In genomic region chr15:99252326-99252725, GRCh38 we compare ENCODE assay signal across 9 cellular contexts. TPM values are rescaled to one million over a fixed set of nuclear protein-coding genes. Genes with fewer than 3 reads are reported as not detected.
DNase-seq lines count a peak whose midpoint lies in the region; TF ChIP-seq lines count a peak whose summit lies in the region.
"Had no signal": no experiment of that assay in that cellular context is flagged by ENCODE, and none has a peak within 500 bp of the region (broad histone marks: within the 10 kb centered on the region; RNA-seq: fewer than 3 reads in every experiment).

No MANE protein-coding gene starts in this region.

- H3K4me3 ChIP-seq in WERI-Rb-1 (ENCODE audit: low read depth, low read length) (peak overlapping the region; percentile 92), iPS-20b (ENCODE audit: low read length) (peak overlapping the region; percentile 93), subcutaneous abdominal adipose tissue (ENCODE audit: low read depth in 1 of 5, low read length in 5 of 5) (peak overlapping the region; percentile 74 to 88 (median 88)), MG63 (no peak overlapping the region; the same call in 1 of the 2 replicates)

- no peaks in the 10 kb centered on the region for H3K9me3 ChIP-seq in WERI-Rb-1 (ENCODE audit: severe bottlenecking)
- H3K9me3 ChIP-seq in iPS-20b (ENCODE audit: insufficient read depth, low read depth, low read length), result no peaks in the 10 kb centered on the region
- no peaks in the 10 kb centered on the region for H3K9me3 ChIP-seq in subcutaneous abdominal adipose tissue (ENCODE audit: control insufficient read depth in 5 of 5, low read length in 5 of 5)
- no peaks in the 10 kb centered on the region for H3K9me3 ChIP-seq in MG63

- H3K4me1 ChIP-seq in iPS-20b (ENCODE audit: insufficient read depth, low read length), result peaks cover 7% of the 10 kb centered on the region; the same call in 1 of the 2 replicates
- H3K4me1 ChIP-seq in subcutaneous abdominal adipose tissue (ENCODE audit: control insufficient read depth in 5 of 5, insufficient read depth in 5 of 5, low read length in 5 of 5), result peaks cover 8 to 34% (median 32%) of the 10 kb centered on the region in 5 donors

- H3K4me1 Mint-ChIP-seq in activated CD4-positive, alpha-beta T cell treated with anti-CD3 and anti-CD28 coated beads, Interleukin-2, amount 10 ng/mL, durations not matched to agents 7 days and 5 days, result peaks cover 29% of the 10 kb centered on the region

- POLR2A ChIA-PET in activated CD4-positive, alpha-beta T cell treated with anti-CD3 and anti-CD28 coated beads, Interleukin-2, amount 10 ng/mL, durations not matched to agents 7 days and 5 days (lab: Charles Lee), result interaction anchor here (0.7 kb wide), 1 partner anchor 82 kb away, joined by 3 read pairs; no protein-coding TSS in a partner anchor

- peaks cover 6% of the 10 kb centered on the region for H3K9me3 Mint-ChIP-seq in activated CD4-positive, alpha-beta T cell treated with anti-CD3 and anti-CD28 coated beads, Interleukin-2, amount 10 ng/mL, durations not matched to agents 7 days and 5 days

- H3K27me3 Mint-ChIP-seq in activated CD4-positive, alpha-beta T cell treated with anti-CD3 and anti-CD28 coated beads, Interleukin-2, amount 10 ng/mL, durations not matched to agents 7 days and 5 days, result no peaks in the 10 kb centered on the region

- H3K36me3 Mint-ChIP-seq in activated CD4-positive, alpha-beta T cell treated with anti-CD3 and anti-CD28 coated beads, Interleukin-2, amount 10 ng/mL, durations not matched to agents 7 days and 5 days (ENCODE audit: low read depth), result peaks cover 24% of the 10 kb centered on the region

- DNase-seq in activated CD4-positive, alpha-beta T cell treated with anti-CD3 and anti-CD28 coated beads, Interleukin-2, amount 10 ng/mL, durations not matched to agents 7 days and 5 days, result no peak
- no peak for DNase-seq in activated CD4-positive, alpha-beta T cell treated with anti-CD3 and anti-CD28 coated beads for 4 hours
- DNase-seq in WERI-Rb-1 (no peak), MG63 (no peak), KG1 (lab: John Stamatoyannopoulos, UW) (no peak), GM03348 (ENCODE audit: low spot score) (no peak)
- DNase-seq: nucleus accumbens had no signal

- H3K4me3 Mint-ChIP-seq in activated CD4-positive, alpha-beta T cell treated with anti-CD3 and anti-CD28 coated beads, Interleukin-2, amount 10 ng/mL, durations not matched to agents 7 days and 5 days, result peak overlapping the region; percentile 80

- CTCF ChIA-PET in activated CD4-positive, alpha-beta T cell treated with anti-CD3 and anti-CD28 coated beads, Interleukin-2, amount 10 ng/mL, durations not matched to agents 7 days and 5 days (lab: Charles Lee), result no interaction called here

- TF ChIP-seq CTCF in WERI-Rb-1 (IDR thresholded peaks at IDR 0.05; ENCODE audit: low read depth, low read length), result no peak

- H3K27me3 ChIP-seq in WERI-Rb-1 (ENCODE audit: insufficient read depth, low read depth, severe bottlenecking), result no peaks in the 10 kb centered on the region
- peaks cover 12% of the 10 kb centered on the region for H3K27me3 ChIP-seq in iPS-20b (ENCODE audit: insufficient read depth, low read length)
- no peaks in the 10 kb centered on the region for H3K27me3 ChIP-seq in subcutaneous abdominal adipose tissue (ENCODE audit: control insufficient read depth in 5 of 5, insufficient read depth in 4 of 5, low read length in 5 of 5)
- no peaks in the 10 kb centered on the region for H3K27me3 ChIP-seq in MG63

- H3K36me3 ChIP-seq in WERI-Rb-1 (0 out of 2 replicates have a peak, but pooled peaks cover 8% of the 10 kb centered on the region), iPS-20b (ENCODE audit: insufficient read depth, low read depth, low read length) (no peaks in the 10 kb centered on the region), subcutaneous abdominal adipose tissue (ENCODE audit: control insufficient read depth in 5 of 5, insufficient read depth in 5 of 5, low read length in 5 of 5) (peaks cover 0 to 6% (median 3%) of the 10 kb centered on the region in 5 donors), MG63 (no peaks in the 10 kb centered on the region)

- H3K9ac ChIP-seq in iPS-20b (ENCODE audit: low read depth, low read length) (peak overlapping the region; percentile 86; the same call in 1 of the 2 replicates), subcutaneous abdominal adipose tissue (ENCODE audit: low read length in 5 of 5) (peak overlapping the region in 4 of 5 donors; percentile 85 to 94 (median 92))

- H3K27ac ChIP-seq in WERI-Rb-1, result no peak overlapping the region
- no peak overlapping the region for H3K27ac ChIP-seq in iPS-20b (ENCODE audit: low read length)
- no peak overlapping the region for H3K27ac ChIP-seq in subcutaneous abdominal adipose tissue (ENCODE audit: low read depth, low read length)

- H3K27ac Mint-ChIP-seq in activated CD4-positive, alpha-beta T cell treated with anti-CD3 and anti-CD28 coated beads, Interleukin-2, amount 10 ng/mL, durations not matched to agents 7 days and 5 days, result peak overlapping the region; percentile 86

RNA-seq across cellular contexts. Expression of gene LRRC28, which starts 1.0 kb away (rescaled TPM):
- 10 to 100 TPM; 19.2 to 26.0 TPM for total RNA-seq in activated CD4-positive, alpha-beta T cell treated with anti-CD3 and anti-CD28 coated beads, Interleukin-2, amount 10 ng/mL, durations not matched to agents 7 days and 5 days
- 14.3 and 32.9 TPM in 2 replicates for total RNA-seq in MG63 (2014; rRNA removed; shearing (Covaris generic); ENCODE audit: low replicate concordance)

RNA-seq across cellular contexts. Expression of gene TTC23, which starts 2.9 kb away (rescaled TPM):
- total RNA-seq in activated CD4-positive, alpha-beta T cell treated with anti-CD3 and anti-CD28 coated beads, Interleukin-2, amount 10 ng/mL, durations not matched to agents 7 days and 5 days, result 1 to 10 TPM; 1.6 to 3.1 TPM
- total RNA-seq in MG63 (2014; rRNA removed; shearing (Covaris generic); ENCODE audit: low replicate concordance), result 6.7 and 12.2 TPM in 2 replicates
